18 cellular contexts compared by ENCODE assay signal in the genomic region with DNA sequence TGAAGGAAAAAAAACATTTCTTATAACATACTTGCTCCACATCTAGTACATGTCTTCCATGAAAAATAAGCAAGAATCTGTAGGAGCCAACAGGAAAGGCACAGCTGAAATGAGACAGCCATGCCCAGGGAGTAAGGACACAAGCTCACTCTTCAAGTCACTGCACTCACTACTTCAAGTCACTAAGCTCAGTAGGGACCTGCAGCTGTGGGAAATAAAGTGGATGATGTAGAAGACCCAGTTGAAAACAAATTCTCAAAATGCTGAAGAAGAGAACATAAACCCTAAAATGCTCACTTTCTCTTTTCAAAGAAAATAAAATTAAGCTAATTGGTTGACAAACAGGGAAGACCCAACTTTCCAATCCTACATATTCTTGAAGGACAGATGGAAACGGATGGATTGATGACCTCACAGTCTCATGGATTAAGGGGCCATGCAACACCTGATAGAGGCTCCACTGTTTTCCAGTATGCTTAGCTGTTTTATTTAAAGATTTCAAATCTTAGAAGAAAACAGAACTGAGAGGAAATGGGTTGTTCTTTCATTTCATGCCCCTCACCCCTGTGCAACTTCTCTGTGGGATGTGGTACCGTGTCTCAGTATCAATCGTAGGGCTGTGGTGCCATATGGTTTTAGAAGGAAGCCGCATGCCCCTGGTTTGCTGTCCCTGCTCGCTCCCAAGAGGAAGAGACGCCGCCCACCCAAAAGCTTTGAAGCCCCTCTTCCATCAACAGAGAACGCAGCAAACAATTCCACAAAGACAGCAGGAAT.
DNase-seq lines count a peak whose midpoint lies in the region; ATAC-seq and TF ChIP-seq lines count a peak whose summit lies in the region.
"Had no signal": no experiment of that assay in that cellular context is flagged by ENCODE, and none has a peak within 500 bp of the region (broad histone marks: within the 10 kb centered on the region; RNA-seq: fewer than 3 reads in every experiment).

No MANE protein-coding gene starts in this region.

- intact Hi-C loops in transverse colon (cut with DNase I; ENCODE audit: low total_unique reads) = no loop called here

- CTCF ChIA-PET in activated CD8-positive, alpha-beta T cell treated with anti-CD3 and anti-CD28 coated beads, Interleukin-2, amount 10 ng/mL, durations not matched to agents 7 days and 5 days (lab: Charles Lee) = interaction anchor here (1.0 to 1.4 kb wide), 2 partner anchors 12 to 39 kb away, joined by 3 read pairs; no protein-coding TSS in a partner anchor

- no peak for TF ChIP-seq CTCF in GM12865 (IDR thresholded peaks at IDR 0.05; ENCODE audit: insufficient read depth, low read depth, low read length, missing control alignments)
- TF ChIP-seq CTCF in transverse colon (IDR thresholded peaks at IDR 0.05) = no peak
- no peak for TF ChIP-seq CTCF in osteocyte (IDR thresholded peaks at IDR 0.05)
- no peak for TF ChIP-seq CTCF in HFFc6 (IDR thresholded peaks at IDR 0.05)

- peaks cover 13% of the 10 kb centered on the region for H3K27me3 Mint-ChIP-seq in activated CD8-positive, alpha-beta T cell treated with anti-CD3 and anti-CD28 coated beads, Interleukin-2, amount 10 ng/mL, durations not matched to agents 7 days and 5 days (ENCODE audit: low read depth)
- no peaks in the 10 kb centered on the region for H3K27me3 Mint-ChIP-seq in osteocyte (ENCODE audit: unreplicated experiment)
- no peaks in the 10 kb centered on the region; the same call in 1 of the 2 replicates for H3K27me3 Mint-ChIP-seq in HFFc6 (ENCODE audit: insufficient read depth)

- H3K9me3 Mint-ChIP-seq in activated CD8-positive, alpha-beta T cell treated with anti-CD3 and anti-CD28 coated beads, Interleukin-2, amount 10 ng/mL, durations not matched to agents 7 days and 5 days (ENCODE audit: insufficient read depth) = no peaks in the 10 kb centered on the region
- no peaks in the 10 kb centered on the region for H3K9me3 Mint-ChIP-seq in osteocyte (ENCODE audit: unreplicated experiment)
- no peaks in the 10 kb centered on the region for H3K9me3 Mint-ChIP-seq in HFFc6
- H3K9me3 Mint-ChIP-seq: activated naive CD4-positive, alpha-beta T cell treated with anti-CD3 and anti-CD28 coated beads for 36 hours; WTC11 had no signal

- H3K9me3 ChIP-seq in transverse colon = no peaks in the 10 kb centered on the region
- H3K9me3 ChIP-seq: pancreas, tibial artery had no signal

- H3K4me1 ChIP-seq in transverse colon = no peaks in the 10 kb centered on the region
- H3K4me1 ChIP-seq: pancreas, tibial artery had no signal

- H3K36me3 Mint-ChIP-seq in activated CD8-positive, alpha-beta T cell treated with anti-CD3 and anti-CD28 coated beads, Interleukin-2, amount 10 ng/mL, durations not matched to agents 7 days and 5 days (ENCODE audit: low read depth) = peaks cover 3% of the 10 kb centered on the region
- H3K36me3 Mint-ChIP-seq in osteocyte (ENCODE audit: unreplicated experiment) = peaks cover 2% of the 10 kb centered on the region
- H3K36me3 Mint-ChIP-seq in HFFc6 (ENCODE audit: low read depth) = no peaks in the 10 kb centered on the region

- no peak for TF ChIP-seq POLR2A in transverse colon (IDR thresholded peaks at IDR 0.05)

- peaks cover 30% of the 10 kb centered on the region for H3K4me1 Mint-ChIP-seq in activated CD8-positive, alpha-beta T cell treated with anti-CD3 and anti-CD28 coated beads, Interleukin-2, amount 10 ng/mL, durations not matched to agents 7 days and 5 days (ENCODE audit: low read depth)
- H3K4me1 Mint-ChIP-seq in osteocyte (ENCODE audit: unreplicated experiment) = peaks cover 9% of the 10 kb centered on the region
- H3K4me1 Mint-ChIP-seq in HFFc6 (ENCODE audit: low read depth) = peaks cover 19% of the 10 kb centered on the region
- H3K4me1 Mint-ChIP-seq: WTC11 had no signal

- in situ Hi-C loops in transverse colon (cut with MboI; ENCODE audit: low pct_ligation_motif_present in 1 of 4, low pct_unique_long_range_greater_than_20kb in 1 of 4, low sequenced_read_pairs in 3 of 4) = no loop called here

- H3K4me3 Mint-ChIP-seq in activated CD8-positive, alpha-beta T cell treated with anti-CD3 and anti-CD28 coated beads, Interleukin-2, amount 10 ng/mL, durations not matched to agents 7 days and 5 days = peak overlapping the region; percentile 57
- H3K4me3 Mint-ChIP-seq in osteocyte (ENCODE audit: unreplicated experiment) (no peak overlapping the region), HFFc6 (no peak overlapping the region)
- H3K4me3 Mint-ChIP-seq: activated naive CD4-positive, alpha-beta T cell treated with anti-CD3 and anti-CD28 coated beads for 36 hours; WTC11 had no signal

- H3K4me3 ChIP-seq in GM12865 (ENCODE audit: low read depth, low read length) (no peak overlapping the region), transverse colon (no peak overlapping the region)
- H3K4me3 ChIP-seq: pancreas, tibial artery had no signal

- ATAC-seq in GM19438 (IDR thresholded peaks at IDR 0.05; ENCODE audit: low read depth, unreplicated experiment) (peak; percentile 70), HG02938 (IDR thresholded peaks at IDR 0.05; ENCODE audit: unreplicated experiment) (peak; percentile 59)
- peak; percentile 80 for ATAC-seq in activated CD8-positive, alpha-beta T cell treated with anti-CD3 and anti-CD28 coated beads, Interleukin-2, amount 10 ng/mL, durations not matched to agents 7 days and 5 days
- ATAC-seq: left colon, pancreas, WTC11 had no signal

- TF ChIP-seq EP300 in transverse colon (IDR thresholded peaks at IDR 0.05; ENCODE audit: low read depth) = no peak

- no peak overlapping the region for H3K27ac ChIP-seq in transverse colon
- H3K27ac ChIP-seq: HL-60, pancreas, tibial artery had no signal

- H3K36me3 ChIP-seq in transverse colon = no peaks in the 10 kb centered on the region
- H3K36me3 ChIP-seq: pancreas had no signal

- 77 to 89% methylated on average over 1 to 8 of the region's 8 CpGs for WGBS in transverse colon (ENCODE audit: low coverage in 1 of 2), 2 donors

- POLR2A ChIA-PET in activated CD8-positive, alpha-beta T cell treated with anti-CD3 and anti-CD28 coated beads, Interleukin-2, amount 10 ng/mL, durations not matched to agents 7 days and 5 days (lab: Charles Lee) = interaction anchor here (1.0 to 1.6 kb wide), 3 partner anchors 10 to 133 kb away, joined by 3 to 4 read pairs (median 3); partner anchors contain the start of genes C6orf120 and WDR27

- DNase-seq in GM12865 (ENCODE audit: low read depth) (peak; percentile 14), transverse colon (no peak), osteocyte (ENCODE audit: extremely low spot score, unreplicated experiment) (no peak), HuH-7.5 (ENCODE audit: low spot score) (no peak), HFFc6 (no peak)
- DNase-seq in activated CD8-positive, alpha-beta T cell treated with anti-CD3 and anti-CD28 coated beads, Interleukin-2, amount 10 ng/mL, durations not matched to agents 7 days and 5 days = peak; percentile 52
- DNase-seq: activated naive CD4-positive, alpha-beta T cell treated with anti-CD3 and anti-CD28 coated beads for 36 hours; KG1; left colon; NCI-H1417 treated with DMSO at 0.1 percent for 48 hours; pancreas; stimulated activated CD4-positive, alpha-beta T cell treated with anti-CD3 and anti-CD28 coated beads, Interleukin-4, amount 100 ng/mL, for 1 hour; T-helper 1 cell; tibial artery had no signal

- H3K27ac Mint-ChIP-seq in activated CD8-positive, alpha-beta T cell treated with anti-CD3 and anti-CD28 coated beads, Interleukin-2, amount 10 ng/mL, durations not matched to agents 7 days and 5 days = peak overlapping the region; percentile 54
- H3K27ac Mint-ChIP-seq in osteocyte (ENCODE audit: unreplicated experiment) = no peak overlapping the region
- no peak overlapping the region for H3K27ac Mint-ChIP-seq in HFFc6
- H3K27ac Mint-ChIP-seq: activated naive CD4-positive, alpha-beta T cell treated with anti-CD3 and anti-CD28 coated beads for 36 hours; WTC11 had no signal

- no peaks in the 10 kb centered on the region for H3K27me3 ChIP-seq in transverse colon
- H3K27me3 ChIP-seq: pancreas, tibial artery had no signal

Comparison
In these comparisons a context has a peak if more than half of its experiments do, and no peak if none do; other contexts are left out.
1. DNase-seq: peak in GM12865 (single experiment) and activated CD8-positive, alpha-beta T cell treated with anti-CD3 and anti-CD28 coated beads, Interleukin-2, amount 10 ng/mL, durations not matched to agents 7 days and 5 days (single experiment); none in transverse colon (single experiment), osteocyte (single experiment), HuH-7.5 (single experiment) and HFFc6 (single experiment).
2. Peak in every context shown above with its lines, with median percentiles within 50 percentile points of each other: ATAC-seq.